In the genomic region with DNA sequence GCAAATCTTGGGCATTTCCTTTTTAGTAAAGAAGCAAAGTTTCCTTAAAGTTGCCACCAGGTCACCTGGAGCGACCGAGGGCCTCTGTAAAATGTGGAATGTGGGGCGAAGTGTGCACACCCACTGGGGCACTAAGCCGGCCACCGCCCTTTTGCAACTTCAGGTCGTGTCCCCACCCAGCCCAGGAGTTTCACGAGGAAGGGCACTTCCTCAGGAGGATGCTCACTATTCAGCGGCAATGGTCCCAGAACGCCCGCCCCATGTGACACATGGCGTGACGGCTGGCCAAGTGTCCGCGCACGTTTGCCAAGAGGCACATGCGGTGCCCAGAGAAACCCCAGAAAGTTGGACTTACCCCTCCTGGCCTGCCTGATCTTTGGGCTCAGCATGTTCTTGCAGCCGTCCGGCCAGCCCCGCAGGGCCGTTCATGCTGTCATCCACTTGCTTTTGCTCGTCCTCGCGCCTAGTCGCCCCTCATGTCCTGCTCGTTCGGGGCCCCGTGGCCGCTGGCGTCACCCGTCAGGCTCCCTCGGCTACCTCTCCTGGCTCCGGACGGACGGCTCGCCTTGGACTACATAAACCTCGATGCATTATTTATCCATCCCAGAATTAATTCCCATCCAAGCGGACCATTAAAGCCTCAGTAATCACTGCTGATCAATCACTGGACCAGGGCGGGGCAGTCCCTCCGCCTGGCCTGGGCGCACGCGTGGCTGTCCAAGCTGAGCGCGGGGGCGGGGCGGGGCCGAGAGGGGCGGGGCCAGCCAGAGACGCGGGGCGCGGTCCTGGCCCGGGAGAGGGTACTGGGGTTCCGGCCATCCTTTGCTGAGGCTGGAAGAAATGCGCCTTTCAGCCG, we compare ENCODE assay signal across 8 cellular contexts. TPM values are rescaled to one million over a fixed set of nuclear protein-coding genes. Genes with fewer than 3 reads are reported as not detected.
DNase-seq lines count a peak whose midpoint lies in the region; ATAC-seq and TF ChIP-seq lines count a peak whose summit lies in the region.

A gene with protein sequence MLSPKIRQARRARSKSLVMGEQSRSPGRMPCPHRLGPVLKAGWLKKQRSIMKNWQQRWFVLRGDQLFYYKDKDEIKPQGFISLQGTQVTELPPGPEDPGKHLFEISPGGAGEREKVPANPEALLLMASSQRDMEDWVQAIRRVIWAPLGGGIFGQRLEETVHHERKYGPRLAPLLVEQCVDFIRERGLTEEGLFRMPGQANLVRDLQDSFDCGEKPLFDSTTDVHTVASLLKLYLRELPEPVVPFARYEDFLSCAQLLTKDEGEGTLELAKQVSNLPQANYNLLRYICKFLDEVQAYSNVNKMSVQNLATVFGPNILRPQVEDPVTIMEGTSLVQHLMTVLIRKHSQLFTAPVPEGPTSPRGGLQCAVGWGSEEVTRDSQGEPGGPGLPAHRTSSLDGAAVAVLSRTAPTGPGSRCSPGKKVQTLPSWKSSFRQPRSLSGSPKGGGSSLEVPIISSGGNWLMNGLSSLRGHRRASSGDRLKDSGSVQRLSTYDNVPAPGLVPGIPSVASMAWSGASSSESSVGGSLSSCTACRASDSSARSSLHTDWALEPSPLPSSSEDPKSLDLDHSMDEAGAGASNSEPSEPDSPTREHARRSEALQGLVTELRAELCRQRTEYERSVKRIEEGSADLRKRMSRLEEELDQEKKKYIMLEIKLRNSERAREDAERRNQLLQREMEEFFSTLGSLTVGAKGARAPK (minus strand): TSS at position 666 of the 856 bp plus-strand sequence. CDS start 277 bp downstream, at position 389.

- H3K4me2 ChIP-seq in mesenchymal stem cell (ENCODE audit: low read length, poor library complexity, severe bottlenecking): peak within 1 kb of the TSS; percentile 90

- no peak within 1 kb of the TSS for H2BK15ac ChIP-seq in mesenchymal stem cell (ENCODE audit: low read depth, poor library complexity, severe bottlenecking)

- POLR2A ChIA-PET in activated CD4-positive, alpha-beta T cell treated with anti-CD3 and anti-CD28 coated beads for 36 hours (lab: Charles Lee): no interaction called here

- H3K27me3 ChIP-seq in NT2/D1 (ENCODE audit: insufficient read depth, insufficient read length): peaks cover 35% of the 10 kb centered on the region
- H3K27me3 ChIP-seq in mesenchymal stem cell (ENCODE audit: control insufficient read depth in 1 of 2, insufficient read depth in 1 of 2, low read length in 2 of 2): no peaks in the 10 kb centered on the region
- no peaks in the 10 kb centered on the region for H3K27me3 ChIP-seq in thyroid gland

- TF ChIP-seq CTCF in endothelial cell (IDR thresholded peaks at IDR 0.05; ENCODE audit: unreplicated experiment): no peak
- no peak for TF ChIP-seq CTCF in thyroid gland (IDR thresholded peaks at IDR 0.05)

- H4K8ac ChIP-seq in mesenchymal stem cell (ENCODE audit: low read length): peak within 1 kb of the TSS; percentile 87

- no peak within 1 kb of the TSS for H2AK5ac ChIP-seq in mesenchymal stem cell (ENCODE audit: low read length, severe bottlenecking)

- H3K14ac ChIP-seq in mesenchymal stem cell (ENCODE audit: low read length in 2 of 2): peak within 1 kb of the TSS in 1 of 2 experiments; percentile 99

- H3K4me3 ChIP-seq in NT2/D1 (ENCODE audit: insufficient read length, low read depth) (peak within 1 kb of the TSS; percentile 65), mesenchymal stem cell (ENCODE audit: insufficient read depth in 1 of 2, low read depth in 1 of 2, low read length in 2 of 2) (peak within 1 kb of the TSS; percentile 63 to 97), thyroid gland (replicated peaks in 1 of 3) (peak within 1 kb of the TSS in 1 of 3 donors; percentile 28)

- peak within 1 kb of the TSS in 1 of 2 experiments; percentile 75 for H3K23ac ChIP-seq in mesenchymal stem cell (ENCODE audit: low read length in 2 of 2)

- no peak within 1 kb of the TSS for H3K27ac Mint-ChIP-seq in activated CD4-positive, alpha-beta T cell treated with anti-CD3 and anti-CD28 coated beads for 36 hours
- H3K27ac Mint-ChIP-seq in activated CD4-positive, alpha-beta T cell treated with anti-CD3 and anti-CD28 coated beads, Interleukin-2, amount 10 ng/mL, durations not matched to agents 24 days and 14 days: no peak within 1 kb of the TSS
- no peak within 1 kb of the TSS for H3K27ac Mint-ChIP-seq in endothelial cell (ENCODE audit: unreplicated experiment)

- H3K36me3 ChIP-seq in NT2/D1 (ENCODE audit: insufficient read depth, insufficient read length, low read length) (no peaks in the 10 kb centered on the region), mesenchymal stem cell (ENCODE audit: control insufficient read depth in 1 of 2, insufficient read depth in 2 of 2, low read depth in 1 of 2, low read length in 2 of 2) (peaks cover 0 to 16% of the 10 kb centered on the region in 2 experiments), thyroid gland (no peaks in the 10 kb centered on the region)

- CTCF ChIA-PET in activated CD4-positive, alpha-beta T cell treated with anti-CD3 and anti-CD28 coated beads for 36 hours (lab: Charles Lee): interaction anchor here (1.5 kb wide), 1 partner anchor 52 kb away, joined by 14 read pairs; no protein-coding TSS in a partner anchor

- H3K36me3 Mint-ChIP-seq in activated CD4-positive, alpha-beta T cell treated with anti-CD3 and anti-CD28 coated beads for 36 hours (ENCODE audit: low read depth): no peaks in the 10 kb centered on the region
- H3K36me3 Mint-ChIP-seq in activated CD4-positive, alpha-beta T cell treated with anti-CD3 and anti-CD28 coated beads, Interleukin-2, amount 10 ng/mL, durations not matched to agents 24 days and 14 days (ENCODE audit: low read depth): no peaks in the 10 kb centered on the region
- H3K36me3 Mint-ChIP-seq in endothelial cell (ENCODE audit: low read depth, unreplicated experiment): no peaks in the 10 kb centered on the region

- peak; percentile 28 for DNase-seq in activated CD4-positive, alpha-beta T cell treated with anti-CD3 and anti-CD28 coated beads for 36 hours
- no peak for DNase-seq in activated CD4-positive, alpha-beta T cell treated with anti-CD3 and anti-CD28 coated beads, Interleukin-2, amount 10 ng/mL, durations not matched to agents 24 days and 14 days
- DNase-seq in NT2/D1 (ENCODE audit: low read depth, low spot score) (no peak), endothelial cell (ENCODE audit: low spot score) (peak; percentile 26), mesenchymal stem cell (peak; percentile 59), thyroid gland (peak; percentile 48 to 57), NCI-H446 (lab: John Stamatoyannopoulos, UW) (no peak), A172 (ENCODE audit: low spot score) (no peak)

- peaks cover 6% of the 10 kb centered on the region for H3K4me1 Mint-ChIP-seq in activated CD4-positive, alpha-beta T cell treated with anti-CD3 and anti-CD28 coated beads for 36 hours
- no peaks in the 10 kb centered on the region for H3K4me1 Mint-ChIP-seq in activated CD4-positive, alpha-beta T cell treated with anti-CD3 and anti-CD28 coated beads, Interleukin-2, amount 10 ng/mL, durations not matched to agents 24 days and 14 days
- H3K4me1 Mint-ChIP-seq in endothelial cell (ENCODE audit: unreplicated experiment): peaks cover 8% of the 10 kb centered on the region

- peak within 1 kb of the TSS; percentile 80 to 95 for H3K18ac ChIP-seq in mesenchymal stem cell (ENCODE audit: low read depth in 1 of 2, low read length in 2 of 2)

- no peaks in the 10 kb centered on the region for H3K9me3 Mint-ChIP-seq in activated CD4-positive, alpha-beta T cell treated with anti-CD3 and anti-CD28 coated beads for 36 hours (ENCODE audit: low read depth)
- H3K9me3 Mint-ChIP-seq in activated CD4-positive, alpha-beta T cell treated with anti-CD3 and anti-CD28 coated beads, Interleukin-2, amount 10 ng/mL, durations not matched to agents 24 days and 14 days: no peaks in the 10 kb centered on the region
- no peaks in the 10 kb centered on the region for H3K9me3 Mint-ChIP-seq in endothelial cell (ENCODE audit: unreplicated experiment)

- peaks cover 3% of the 10 kb centered on the region for H3K79me1 ChIP-seq in mesenchymal stem cell (replicated peaks; ENCODE audit: low read length, poor library complexity, severe bottlenecking)

- no peak for ATAC-seq in activated CD4-positive, alpha-beta T cell treated with anti-CD3 and anti-CD28 coated beads for 36 hours

- H2AFZ ChIP-seq in mesenchymal stem cell (ENCODE audit: low read depth, low read length): peak within 1 kb of the TSS; percentile 75

- TF ChIP-seq POLR2A in thyroid gland (IDR thresholded peaks at IDR 0.05): no peak

- peaks cover 36% of the 10 kb centered on the region for H3K27me3 Mint-ChIP-seq in activated CD4-positive, alpha-beta T cell treated with anti-CD3 and anti-CD28 coated beads for 36 hours
- H3K27me3 Mint-ChIP-seq in activated CD4-positive, alpha-beta T cell treated with anti-CD3 and anti-CD28 coated beads, Interleukin-2, amount 10 ng/mL, durations not matched to agents 24 days and 14 days: peaks cover 28% of the 10 kb centered on the region
- H3K27me3 Mint-ChIP-seq in endothelial cell (ENCODE audit: unreplicated experiment): peaks cover 5% of the 10 kb centered on the region

- H3K4me1 ChIP-seq in NT2/D1 (ENCODE audit: insufficient read depth, insufficient read length) (peaks cover 9% of the 10 kb centered on the region), mesenchymal stem cell (ENCODE audit: control insufficient read depth, insufficient read depth, low read depth, low read length) (peaks cover 32% of the 10 kb centered on the region), thyroid gland (peaks cover 6 to 13% of the 10 kb centered on the region in 2 donors)

- H2BK120ac ChIP-seq in mesenchymal stem cell (ENCODE audit: low read depth, low read length): peak within 1 kb of the TSS; percentile 50

- intact Hi-C loops in activated CD4-positive, alpha-beta T cell treated with anti-CD3 and anti-CD28 coated beads for 36 hours (cut with DNase I, micrococcal nuclease): loop anchor here in 1 of 2 experiments (5.0 kb wide), 1 partner anchor 242 kb away; no protein-coding TSS in a partner anchor
- intact Hi-C loops in activated CD4-positive, alpha-beta T cell treated with anti-CD3 and anti-CD28 coated beads, Interleukin-2, amount 10 ng/mL, durations not matched to agents 24 days and 14 days (cut with micrococcal nuclease): loop anchor here (5.0 kb wide), 1 partner anchor 53 kb away; no protein-coding TSS in a partner anchor
- intact Hi-C loops in thyroid gland (cut with DNase I): no loop called here

- H4K91ac ChIP-seq in mesenchymal stem cell (ENCODE audit: low read length): peak within 1 kb of the TSS; percentile 94

- WGBS in mesenchymal stem cell: 15% methylated on average over 48 of the region's 56 CpGs
- 0 to 17% methylated on average over 14 to 31 of the region's 56 CpGs for WGBS in thyroid gland, 2 donors

- H3K9me3 ChIP-seq in NT2/D1 (ENCODE audit: insufficient read depth, low read length) (no peaks in the 10 kb centered on the region), mesenchymal stem cell (ENCODE audit: control insufficient read depth, low read length) (no peaks in the 10 kb centered on the region), thyroid gland (no peaks in the 10 kb centered on the region)

- no peak within 1 kb of the TSS for H3K27ac ChIP-seq in mesenchymal stem cell (ENCODE audit: low read length, poor library complexity, severe bottlenecking)
- H3K27ac ChIP-seq in thyroid gland: no peak within 1 kb of the TSS

- no peak within 1 kb of the TSS for H2BK5ac ChIP-seq in mesenchymal stem cell (ENCODE audit: low read depth, low read length, poor library complexity, severe bottlenecking)

- H2BK12ac ChIP-seq in mesenchymal stem cell (ENCODE audit: low read length in 2 of 2): peak within 1 kb of the TSS; percentile 98 to 99

- H3K4ac ChIP-seq in mesenchymal stem cell (ENCODE audit: low read depth in 1 of 2, low read length in 2 of 2): peak within 1 kb of the TSS; percentile 76 to 96

- H3K4me3 Mint-ChIP-seq in activated CD4-positive, alpha-beta T cell treated with anti-CD3 and anti-CD28 coated beads for 36 hours: no peak within 1 kb of the TSS
- H3K4me3 Mint-ChIP-seq in activated CD4-positive, alpha-beta T cell treated with anti-CD3 and anti-CD28 coated beads, Interleukin-2, amount 10 ng/mL, durations not matched to agents 24 days and 14 days: no peak within 1 kb of the TSS
- H3K4me3 Mint-ChIP-seq in endothelial cell (ENCODE audit: unreplicated experiment): no peak within 1 kb of the TSS

- H3K9ac ChIP-seq in NT2/D1 (ENCODE audit: insufficient read length, low read depth) (peak within 1 kb of the TSS; percentile 69), mesenchymal stem cell (ENCODE audit: low read length) (peak within 1 kb of the TSS; percentile 94)

RNA-seq across cellular contexts. Expression of the gene that starts here (rescaled TPM):
- total RNA-seq in activated CD4-positive, alpha-beta T cell treated with anti-CD3 and anti-CD28 coated beads for 36 hours: under 1 TPM; 0.27 to 0.47 TPM
- not detected in 2 replicates for total RNA-seq in activated CD4-positive, alpha-beta T cell treated with anti-CD3 and anti-CD28 coated beads, Interleukin-2, amount 10 ng/mL, durations not matched to agents 24 days and 14 days
- total RNA-seq in endothelial cell (ENCODE audit: unreplicated experiment) (1.9 TPM), thyroid gland (10 to 100 TPM in 3 of 4 donors, 1 to 10 TPM in 1; 3.4 to 29.5 (median 19.1) TPM)
- 14.3 TPM for polyA plus RNA-seq in mesenchymal stem cell (2013, experiment 1 of 2)
- polyA plus RNA-seq in mesenchymal stem cell (2013, experiment 2 of 2): 14.4 TPM
- 6.1 and 8.2 TPM in 2 replicates for total RNA-seq in A172 (2014; rRNA removed; shearing (Covaris generic))

Comparison
In these comparisons a context has a peak if more than half of its experiments do, and no peak if none do; other contexts are left out.
1. Peak in DNase-seq in activated CD4-positive, alpha-beta T cell treated with anti-CD3 and anti-CD28 coated beads for 36 hours; RNA of the gene not detected or under 1 TPM.
2. DNase-seq: peak in endothelial cell (single experiment), mesenchymal stem cell (single experiment) and thyroid gland (2 of 2); none in activated CD4-positive, alpha-beta T cell treated with anti-CD3 and anti-CD28 coated beads, Interleukin-2, amount 10 ng/mL, durations not matched to agents 24 days and 14 days (single experiment), NT2/D1 (single experiment), NCI-H446 (0 of 2) and A172 (single experiment).